14 cellular contexts compared by ENCODE assay signal in the genomic region with DNA sequence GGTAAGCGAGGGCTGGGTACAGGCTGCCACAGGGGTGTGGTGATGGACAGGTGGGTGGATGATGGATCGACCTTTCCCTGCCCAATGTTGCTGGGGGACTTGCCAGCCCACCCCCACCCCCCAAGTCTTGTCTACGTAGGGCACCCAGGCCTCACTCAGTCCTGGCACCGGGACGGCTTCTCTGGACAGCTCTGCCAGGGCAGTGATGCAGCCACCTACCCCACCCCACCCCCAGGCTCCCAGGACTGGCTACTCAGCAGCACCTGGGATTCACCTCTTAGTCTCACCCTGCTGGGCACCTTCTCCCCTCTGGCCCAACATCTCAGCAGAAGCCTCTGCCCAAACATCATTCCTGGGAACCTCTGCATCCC.
"Had no signal": no experiment of that assay in that cellular context is flagged by ENCODE, and none has a peak within 500 bp of the region (broad histone marks: within the 10 kb centered on the region; RNA-seq: fewer than 3 reads in every experiment).

No MANE protein-coding gene starts in this region.

- H3K27me3 Mint-ChIP-seq: T-helper 17 cell had no signal

- H3K4me3 ChIP-seq: gastrocnemius medialis, heart right ventricle, transverse colon had no signal

- H3K27ac Mint-ChIP-seq: activated T-helper 2 cell treated with anti-CD3 and anti-CD28 coated beads, Interferon-gamma antibody, Interleukin-2, Interleukin-4, amounts not matched to agents 10 μg/mL and 5 μg/mL and 100 μg/mL, durations not matched to agents 14 hours and 24 hours and 36 hours; nephron; T-helper 17 cell had no signal

- H3K4me3 Mint-ChIP-seq: nephron, T-helper 17 cell had no signal

- ATAC-seq: gastrocnemius medialis, heart right ventricle, T-helper 17 cell had no signal

- H3K27me3 ChIP-seq: gastrocnemius medialis, heart right ventricle, transverse colon had no signal

- H3K27ac ChIP-seq: gastrocnemius medialis, heart right ventricle, transverse colon, WERI-Rb-1 had no signal

- H3K9me3 ChIP-seq: gastrocnemius medialis, heart right ventricle, transverse colon had no signal

- DNase-seq: activated CD4-positive, alpha-beta T cell treated with anti-CD3 and anti-CD28 coated beads, Interleukin-2, amount 50 U/mL, for 48 hours; activated naive CD4-positive, alpha-beta T cell treated with anti-CD3 and anti-CD28 coated beads, Interleukin-2, amount 50 U/mL, for 16 hours; activated T-cell treated with anti-CD3 and anti-CD28 coated beads for 4 hours; erythroblast; heart right ventricle; mesendoderm; stimulated activated CD4-positive, alpha-beta T cell treated with anti-CD3 and anti-CD28 coated beads, Interleukin-12 subunit alpha, Interleukin-12 subunit beta, amount 100 ng/mL, for 4 hours; stimulated activated naive CD4-positive, alpha-beta T cell; T-helper 17 cell; transverse colon; WERI-Rb-1 had no signal

- H3K9me3 Mint-ChIP-seq: activated T-helper 2 cell treated with anti-CD3 and anti-CD28 coated beads, Interferon-gamma antibody, Interleukin-2, Interleukin-4, amounts not matched to agents 10 μg/mL and 5 μg/mL and 100 μg/mL, durations not matched to agents 14 hours and 24 hours and 36 hours; nephron had no signal

- H3K36me3 ChIP-seq: transverse colon had no signal

- H3K4me1 ChIP-seq: gastrocnemius medialis, heart right ventricle, transverse colon had no signal

- H3K4me1 Mint-ChIP-seq: nephron, T-helper 17 cell had no signal
